Comparison of ENCODE assay signal across 7 cellular contexts in the genomic region with DNA sequence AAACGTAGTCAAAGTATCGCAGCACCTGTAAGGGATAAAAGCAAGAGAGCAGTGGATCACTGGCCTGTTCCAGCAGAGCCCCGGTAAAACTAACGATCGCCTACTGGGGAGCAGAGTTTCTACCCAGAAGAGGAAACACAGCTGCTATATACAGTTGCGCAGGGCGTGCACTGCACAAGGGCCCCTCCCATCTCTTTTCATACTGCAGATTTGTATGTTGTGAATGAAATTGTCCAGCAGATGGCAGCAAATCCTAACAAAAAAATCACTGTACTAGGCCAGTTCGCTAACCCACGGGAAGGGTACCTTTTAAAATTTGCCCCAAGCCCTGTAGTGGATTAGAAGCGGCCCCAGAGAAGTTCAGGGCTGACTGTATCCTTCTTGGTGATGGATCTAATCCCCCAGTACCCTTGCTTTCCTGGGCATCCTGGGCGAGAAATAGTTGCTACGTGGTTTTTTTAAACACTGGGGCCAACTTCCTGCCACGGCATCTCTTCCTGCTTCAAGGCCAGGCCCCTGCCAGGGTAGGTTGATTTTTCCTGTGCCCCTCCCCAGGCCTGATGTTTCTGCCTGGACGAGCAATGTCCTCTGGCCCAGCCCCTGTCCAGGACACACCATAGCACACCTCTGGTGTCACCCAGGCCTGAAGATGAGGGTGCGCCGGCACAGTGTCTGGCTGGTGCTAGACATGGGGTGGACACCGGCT.
A peak's percentile ranks its signal among the peaks of the same experiment; 100 is the strongest.
DNase-seq lines count a peak whose midpoint lies in the region; ATAC-seq, FAIRE-seq and TF ChIP-seq lines count a peak whose summit lies in the region.

No MANE protein-coding gene starts in this region.

- H3K4me1 ChIP-seq in trophoblast cell (ENCODE audit: control insufficient read depth in 1 of 2, insufficient read depth in 2 of 2, low read length in 2 of 2) (no peaks in the 10 kb centered on the region), upper lobe of left lung (peaks cover 3 to 12% (median 6%) of the 10 kb centered on the region in 4 donors)

- peak overlapping the region; percentile 8 for H3K27ac Mint-ChIP-seq in activated T-helper 17 cell treated with anti-CD3 and anti-CD28 coated beads, Interleukin-2, amount 50 U/mL, for 72 hours

- H3K27ac ChIP-seq in trophoblast cell (ENCODE audit: low read depth, low read length): no peak overlapping the region
- H3K27ac ChIP-seq in upper lobe of left lung: peak overlapping the region in 2 of 4 donors; percentile 23 to 30

- H3K27me3 ChIP-seq in trophoblast cell (ENCODE audit: insufficient read depth, low read length) (no peaks in the 10 kb centered on the region), upper lobe of left lung (no peaks in the 10 kb centered on the region)

- H3K23ac ChIP-seq in trophoblast cell (ENCODE audit: low read length): no peak overlapping the region

- H3K79me2 ChIP-seq in trophoblast cell (ENCODE audit: control insufficient read depth, insufficient read depth, low read length, poor library complexity): no peaks in the 10 kb centered on the region

- H3K9me3 Mint-ChIP-seq in activated T-helper 17 cell treated with anti-CD3 and anti-CD28 coated beads, Interleukin-2, amount 50 U/mL, for 72 hours: no peaks in the 10 kb centered on the region

- no peak overlapping the region for H3K4me2 ChIP-seq in trophoblast cell (ENCODE audit: low read length)

- H4K8ac ChIP-seq in trophoblast cell (ENCODE audit: low read depth, low read length): no peak overlapping the region

- no peaks in the 10 kb centered on the region for H3K79me1 ChIP-seq in trophoblast cell (ENCODE audit: low read length)

- no peak overlapping the region for H4K12ac ChIP-seq in trophoblast cell (ENCODE audit: low read depth, low read length)

- ATAC-seq in activated T-helper 17 cell treated with anti-CD3 and anti-CD28 coated beads, Interleukin-2, amount 50 U/mL, for 72 hours (replicated peaks): peak; percentile 94
- ATAC-seq in upper lobe of left lung (ENCODE audit: low FRiP score in 2 of 2): peak; percentile 85 to 93

- no peak overlapping the region for H2AK5ac ChIP-seq in trophoblast cell (ENCODE audit: low read length)

- no peaks in the 10 kb centered on the region for H3K4me1 Mint-ChIP-seq in activated T-helper 17 cell treated with anti-CD3 and anti-CD28 coated beads, Interleukin-2, amount 50 U/mL, for 72 hours

- TF ChIP-seq CTCF in GM10248 (IDR thresholded peaks at IDR 0.05; ENCODE audit: control extremely low read depth, extremely low read depth, low read depth, missing control alignments): peak; percentile 62
- peak; percentile 58 to 84 (median 75) for TF ChIP-seq CTCF in upper lobe of left lung (IDR thresholded peaks at IDR 0.05)

- CTCF ChIA-PET in GM10248 (lab: Yijun Ruan, JAX): interaction anchor here (0.8 to 5.8 kb wide), 28 partner anchors 9 to 462 kb away, joined by 3 to 61 read pairs (median 4); no protein-coding TSS in a partner anchor

- no peak for FAIRE-seq in frontal cortex (lab: Jason Lieb, UNC)

- H3K9ac ChIP-seq in trophoblast cell (ENCODE audit: low read length): no peak overlapping the region

- H3K9me3 ChIP-seq in trophoblast cell (ENCODE audit: insufficient read depth, low read depth, low read length) (peaks cover 4% of the 10 kb centered on the region), upper lobe of left lung (no peaks in the 10 kb centered on the region)

- no peak overlapping the region for H3K4ac ChIP-seq in trophoblast cell (ENCODE audit: low read depth, low read length)

- H3K36me3 Mint-ChIP-seq in activated T-helper 17 cell treated with anti-CD3 and anti-CD28 coated beads, Interleukin-2, amount 50 U/mL, for 72 hours (ENCODE audit: low read depth): no peaks in the 10 kb centered on the region

- POLR2A ChIA-PET in GM10248 (lab: Yijun Ruan, JAX): no interaction called here

- no peak overlapping the region for H4K91ac ChIP-seq in trophoblast cell (ENCODE audit: low read depth, low read length)

- H2BK120ac ChIP-seq in trophoblast cell (ENCODE audit: insufficient read depth, low read length, poor library complexity): no peak overlapping the region

- H2BK5ac ChIP-seq in trophoblast cell (ENCODE audit: low read depth, low read length, poor library complexity): no peak overlapping the region

- H3K36me3 ChIP-seq in trophoblast cell (ENCODE audit: control insufficient read depth in 1 of 2, insufficient read depth in 2 of 2, low read length in 2 of 2) (no peaks in the 10 kb centered on the region), upper lobe of left lung (no peaks in the 10 kb centered on the region)

- no peak overlapping the region for H3K18ac ChIP-seq in trophoblast cell (ENCODE audit: low read length)

- H2AFZ ChIP-seq in trophoblast cell (ENCODE audit: insufficient read depth, low read length, poor library complexity): no peak overlapping the region

- H3K4me3 ChIP-seq in trophoblast cell (ENCODE audit: low read depth, low read length) (no peak overlapping the region), upper lobe of left lung (no peak overlapping the region)

- H2BK12ac ChIP-seq in trophoblast cell (ENCODE audit: low read length): no peak overlapping the region

- DNase-seq in GM10248 (ENCODE audit: extremely low spot score): peak; percentile 79
- DNase-seq in KG1 (lab: John Stamatoyannopoulos, UW): peak; percentile 64
- DNase-seq in SIG-M5 treated with dmso at 0.1 percent for 504 hours (lab: John Stamatoyannopoulos, UW; ENCODE audit: unreplicated experiment): peak; percentile 79
- peak; percentile 48 to 64 for DNase-seq in frontal cortex (ENCODE audit: low spot score in 2 of 2)
- DNase-seq in trophoblast cell: peak; percentile 64 to 94
- peak in 1 of 2 donors; percentile 53 for DNase-seq in upper lobe of left lung

- H3K14ac ChIP-seq in trophoblast cell (ENCODE audit: low read length): no peak overlapping the region

- no peak for TF ChIP-seq EP300 in upper lobe of left lung (IDR thresholded peaks at IDR 0.05)

- peak overlapping the region; percentile 62 for H3K4me3 Mint-ChIP-seq in activated T-helper 17 cell treated with anti-CD3 and anti-CD28 coated beads, Interleukin-2, amount 50 U/mL, for 72 hours

- no peak for TF ChIP-seq POLR2A in upper lobe of left lung (IDR thresholded peaks at IDR 0.05)

- no peaks in the 10 kb centered on the region for H3K27me3 Mint-ChIP-seq in activated T-helper 17 cell treated with anti-CD3 and anti-CD28 coated beads, Interleukin-2, amount 50 U/mL, for 72 hours

- WGBS in trophoblast cell (ENCODE audit: extremely low coverage, insufficient coverage, insufficient read length): no CpG with 5 or more reads among the region's 17 CpGs
- 26 to 39% methylated on average over 8 to 14 of the region's 17 CpGs for WGBS in upper lobe of left lung, 2 donors
